ENCODE assay signal across 24 cellular contexts in the genomic region with DNA sequence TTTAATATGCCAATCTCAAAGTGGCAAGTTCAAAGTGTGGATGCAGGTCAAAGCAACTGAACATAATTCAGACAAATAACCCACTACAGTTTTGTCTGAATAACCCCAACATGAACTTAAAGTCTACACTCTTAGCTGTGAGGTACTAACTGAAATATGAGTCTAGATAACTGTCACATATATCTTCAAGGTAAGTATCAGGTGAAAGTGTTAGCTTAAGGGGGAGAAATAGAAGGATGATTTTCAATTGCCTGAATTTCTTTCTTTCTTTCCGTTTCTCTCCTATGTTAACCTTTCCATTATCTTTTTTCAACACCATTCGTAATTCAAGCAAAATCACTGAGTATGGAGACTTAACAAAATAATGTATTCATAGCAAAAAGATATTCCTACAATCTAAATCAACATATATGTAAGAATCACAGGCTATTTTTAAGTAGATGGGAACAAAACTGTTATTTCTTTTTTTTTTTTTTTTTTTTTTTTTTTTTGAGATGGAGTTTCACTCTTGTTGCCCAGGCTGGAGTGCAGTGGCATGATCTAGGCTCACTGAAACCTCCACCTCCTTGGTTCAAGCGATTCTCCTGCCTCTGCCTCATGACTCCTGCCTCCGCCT. TPM values are rescaled to one million over a fixed set of nuclear protein-coding genes. Genes with fewer than 3 reads are reported as not detected.
DNase-seq lines count a peak whose midpoint lies in the region; ATAC-seq, FAIRE-seq and TF ChIP-seq lines count a peak whose summit lies in the region.
"Had no signal": no experiment of that assay in that cellular context is flagged by ENCODE, and none has a peak within 500 bp of the region (broad histone marks: within the 10 kb centered on the region; RNA-seq: fewer than 3 reads in every experiment).

No MANE protein-coding gene starts in this region.

- H3K4me3 ChIP-seq in SK-N-MC (no peak overlapping the region), tibial nerve (no peak overlapping the region)
- H3K4me3 ChIP-seq: spleen had no signal

- no peak for DNase-seq in H54 (ENCODE audit: insufficient read length, low spot score)
- DNase-seq in SK-N-MC (ENCODE audit: low read depth, low spot score) = no peak
- DNase-seq in left kidney (ENCODE audit: low read depth, low spot score) = peak; percentile 51
- DNase-seq in tibial nerve (ENCODE audit: low spot score in 2 of 2) = no peak
- no peak for DNase-seq in effector CD8-positive, alpha-beta T cell (lab: John Stamatoyannopoulos, UW)
- no peak for DNase-seq in NCI-H526 treated with DMSO at 0.1 percent for 48 hours (lab: John Stamatoyannopoulos, UW)
- DNase-seq: activated CD4-positive, alpha-beta T cell treated with anti-CD3 and anti-CD28 coated beads, Interleukin-2, amount 50 U/mL, for 1 hour; activated naive CD4-positive, alpha-beta T cell treated with anti-CD3 and anti-CD28 coated beads, Interleukin-2, amount 10 ng/mL, durations not matched to agents 7 days and 5 days; amygdala; CD4-positive, alpha-beta memory T cell; dermis blood vessel endothelial cell; KBM-7; naive thymus-derived CD4-positive, alpha-beta T cell; NCI-H146; NCI-H2171 treated with DMSO at 0.1 percent for 48 hours; NCI-H524 treated with DMSO at 0.1 percent for 48 hours; retina; spleen; stimulated activated CD4-positive, alpha-beta T cell treated with anti-CD3 and anti-CD28 coated beads, Interleukin-2, amount 100 ng/mL, for 48 hours; T-helper 9 cell had no signal

- H3K9me3 ChIP-seq in SK-N-MC (ENCODE audit: low read depth, low read length) = no peaks in the 10 kb centered on the region
- no peaks in the 10 kb centered on the region for H3K9me3 ChIP-seq in tibial nerve
- H3K9me3 ChIP-seq: spleen had no signal

- H3K9ac ChIP-seq in SK-N-MC (ENCODE audit: insufficient read length) = no peak overlapping the region

- WGBS in tibial nerve, 2 donors = 84 to 94% methylated on average over 4 of the region's 4 CpGs

- TF ChIP-seq CTCF in tibial nerve (IDR thresholded peaks at IDR 0.05) = no peak

- peaks cover 4 to 44% (median 8%) of the 10 kb centered on the region in 4 donors for H3K4me1 ChIP-seq in tibial nerve

- no peaks in the 10 kb centered on the region for H3K27me3 ChIP-seq in tibial nerve
- H3K27me3 ChIP-seq: spleen had no signal

- H3K27ac ChIP-seq in SK-N-MC (peak overlapping the region; percentile 98), tibial nerve (peak overlapping the region; percentile 48 to 79 (median 70))
- H3K27ac ChIP-seq: WERI-Rb-1 had no signal

- H3K36me3 ChIP-seq in SK-N-MC (ENCODE audit: insufficient read depth, low read length) (no peaks in the 10 kb centered on the region; the same call in 1 of the 2 replicates), tibial nerve (no peaks in the 10 kb centered on the region)
- H3K36me3 ChIP-seq: spleen had no signal

- TF ChIP-seq POLR2A in H54 (IDR thresholded peaks at IDR 0.05; ENCODE audit: low read depth, low read length) = no peak
- no peak for TF ChIP-seq POLR2A in tibial nerve (IDR thresholded peaks at IDR 0.05)

- ATAC-seq in GM19324 (IDR thresholded peaks at IDR 0.05; ENCODE audit: low FRiP score, unreplicated experiment) = no peak
- ATAC-seq: naive thymus-derived CD4-positive, alpha-beta T cell; stimulated activated memory B cell treated with anti-CD40 and anti-IgM and Interleukin-4, amounts not matched to agents 10 μg/mL and 1 μg/mL and 100 μg/mL, for 72 hours had no signal

- no peak for TF ChIP-seq EP300 in tibial nerve (IDR thresholded peaks at IDR 0.05)

- peak; percentile 95 for FAIRE-seq in H54 (lab: Jason Lieb, UNC)
- FAIRE-seq: GM19239 had no signal

RNA-seq across cellular contexts. Expression of a gene that starts 27.1 kb away (rescaled TPM):
- 100 to 1,000 TPM; 100 to 156 (median 131) TPM for total RNA-seq in tibial nerve

RNA-seq across cellular contexts. Expression of a gene that starts 28.3 kb away (rescaled TPM):
- total RNA-seq in tibial nerve = 10 to 100 TPM; 45.9 to 67.4 (median 63.3) TPM
